Comparison of ENCODE assay signal across 1 cellular context in the genomic region with DNA sequence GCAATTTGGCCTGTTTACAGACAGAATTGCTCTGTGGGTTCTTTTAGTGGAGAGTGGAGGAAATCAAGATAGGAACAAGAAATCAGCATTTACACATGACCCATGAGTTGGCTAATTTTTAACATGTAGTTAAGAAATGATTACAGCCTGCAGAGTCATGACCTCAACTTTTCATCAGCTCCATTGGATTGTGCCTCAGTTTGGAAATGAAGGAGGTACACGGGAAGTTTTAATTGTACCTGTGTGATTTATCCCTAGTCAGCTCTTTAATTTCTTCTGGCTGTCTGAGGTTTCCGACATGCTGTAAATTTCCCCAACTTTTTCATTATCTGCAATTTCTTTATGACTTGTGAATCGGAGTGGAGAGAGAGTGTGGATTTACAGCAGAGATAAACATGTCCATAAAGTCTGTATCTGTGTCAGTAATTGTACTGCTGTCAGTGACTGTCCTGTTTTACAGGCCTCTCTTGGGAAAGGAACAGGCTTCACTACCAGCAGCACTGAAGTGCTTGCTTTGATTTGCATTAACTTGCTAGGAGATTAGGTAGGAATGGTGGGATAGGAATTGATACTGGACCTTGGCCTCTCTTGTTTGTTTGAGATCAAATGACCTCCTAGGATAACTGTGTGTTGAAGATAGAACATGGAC.
TF ChIP-seq lines count a peak whose summit lies in the region.

No MANE protein-coding gene starts in this region.

TF ChIP-seq in HEK293, 187 proteins besides CTCF, POLR2A, EP300 and RAD21 (continued from another document):
- TF ChIP-seq, protein P1, sequence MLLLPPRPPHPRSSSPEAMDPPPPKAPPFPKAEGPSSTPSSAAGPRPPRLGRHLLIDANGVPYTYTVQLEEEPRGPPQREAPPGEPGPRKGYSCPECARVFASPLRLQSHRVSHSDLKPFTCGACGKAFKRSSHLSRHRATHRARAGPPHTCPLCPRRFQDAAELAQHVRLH (tag by site-specific recombination; IDR thresholded peaks at IDR 0.05), result peak; percentile 85
- TF ChIP-seq ZNF433 (tag by site-specific recombination; IDR thresholded peaks at IDR 0.05; ENCODE audit: low read depth) (no peak), YY1 (tag by site-specific recombination; IDR thresholded peaks at IDR 0.05) (no peak), ZNF843 (tag by site-specific recombination; IDR thresholded peaks at IDR 0.05) (peak; percentile 93), OSR2 (tag by site-specific recombination; IDR thresholded peaks at IDR 0.05) (peak; percentile 88), HOXD13 (CRISPR knock-in tag; IDR thresholded peaks at IDR 0.05; ENCODE audit: borderline replicate concordance) (no peak), SP2 (tag by site-specific recombination; IDR thresholded peaks at IDR 0.05) (no peak), SP7 (tag by site-specific recombination; IDR thresholded peaks at IDR 0.05) (peak; percentile 86), FEZF1 (tag by site-specific recombination; IDR thresholded peaks at IDR 0.05) (peak; percentile 89), ZXDB (tag by site-specific recombination; IDR thresholded peaks at IDR 0.05) (peak; percentile 83), ZNF341 (tag by site-specific recombination; IDR thresholded peaks at IDR 0.05; ENCODE audit: low read depth) (0 out of 2 replicates have a peak, but pooled peaks have one; percentile 29), ZNF626 (tag by site-specific recombination; IDR thresholded peaks at IDR 0.05) (no peak), TCF7L2 (IDR thresholded peaks at IDR 0.05; ENCODE audit: borderline replicate concordance, low read depth, low read length) (peak; percentile 81; the same call in 1 of the 2 replicates), ZNF658 (tag by site-specific recombination; IDR thresholded peaks at IDR 0.05) (no peak), SP3 (tag by site-specific recombination; IDR thresholded peaks at IDR 0.05) (no peak), ZNF544 (tag by site-specific recombination; IDR thresholded peaks at IDR 0.05) (no peak), ZNF707 (tag by site-specific recombination; IDR thresholded peaks at IDR 0.05) (no peak), ZEB2 (tag by site-specific recombination; IDR thresholded peaks at IDR 0.05) (no peak), ZNF248 (tag by site-specific recombination; IDR thresholded peaks at IDR 0.05) (no peak), ZNF214 (tag by site-specific recombination; IDR thresholded peaks at IDR 0.05; ENCODE audit: borderline replicate concordance) (no peak), ZNF610 (tag by site-specific recombination; IDR thresholded peaks at IDR 0.05; ENCODE audit: borderline replicate concordance) (peak; percentile 54; the same call in 1 of the 2 replicates), ZNF155 (tag by site-specific recombination; IDR thresholded peaks at IDR 0.05) (no peak), ZNF596 (tag by site-specific recombination; IDR thresholded peaks at IDR 0.05) (peak; percentile 69), ZNF600 (tag by site-specific recombination; IDR thresholded peaks at IDR 0.05) (no peak), ZNF112 (tag by site-specific recombination; IDR thresholded peaks at IDR 0.05) (no peak), ZNF354C (tag by site-specific recombination; IDR thresholded peaks at IDR 0.05; ENCODE audit: borderline replicate concordance, low read depth) (no peak), ZSCAN16 (tag by site-specific recombination; IDR thresholded peaks at IDR 0.05) (peak; percentile 73; the same call in 1 of the 2 replicates), ZSCAN30 (tag by site-specific recombination; IDR thresholded peaks at IDR 0.05) (peak; percentile 86; the same call in 1 of the 2 replicates), ZFP41 (tag by site-specific recombination; IDR thresholded peaks at IDR 0.05; ENCODE audit: borderline replicate concordance) (no peak), ZNF555 (tag by site-specific recombination; conservative IDR thresholded peaks at IDR 0.05) (no peak), SALL2 (tag by site-specific recombination; IDR thresholded peaks at IDR 0.05; ENCODE audit: borderline replicate concordance) (no peak), IKZF3 (tag by site-specific recombination; IDR thresholded peaks at IDR 0.05) (peak; percentile 34; the same call in 1 of the 2 replicates), TRIM28 (IDR thresholded peaks at IDR 0.05; ENCODE audit: borderline replicate concordance, low read length) (peak; percentile 85; the same call in 1 of the 2 replicates), KLF7 (tag by site-specific recombination; IDR thresholded peaks at IDR 0.05; ENCODE audit: borderline replicate concordance) (peak; percentile 27; the same call in 1 of the 2 replicates), KLF1 (tag by site-specific recombination; IDR thresholded peaks at IDR 0.05) (no peak), ZNF561 (tag by site-specific recombination; IDR thresholded peaks at IDR 0.05; ENCODE audit: borderline replicate concordance) (0 out of 2 replicates have a peak, but pooled peaks have one; percentile 56), GFI1B (tag by site-specific recombination; IDR thresholded peaks at IDR 0.05) (peak; percentile 87)
- TF ChIP-seq, protein P2, sequence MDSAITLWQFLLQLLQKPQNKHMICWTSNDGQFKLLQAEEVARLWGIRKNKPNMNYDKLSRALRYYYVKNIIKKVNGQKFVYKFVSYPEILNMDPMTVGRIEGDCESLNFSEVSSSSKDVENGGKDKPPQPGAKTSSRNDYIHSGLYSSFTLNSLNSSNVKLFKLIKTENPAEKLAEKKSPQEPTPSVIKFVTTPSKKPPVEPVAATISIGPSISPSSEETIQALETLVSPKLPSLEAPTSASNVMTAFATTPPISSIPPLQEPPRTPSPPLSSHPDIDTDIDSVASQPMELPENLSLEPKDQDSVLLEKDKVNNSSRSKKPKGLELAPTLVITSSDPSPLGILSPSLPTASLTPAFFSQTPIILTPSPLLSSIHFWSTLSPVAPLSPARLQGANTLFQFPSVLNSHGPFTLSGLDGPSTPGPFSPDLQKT (IDR thresholded peaks at IDR 0.05; ENCODE audit: borderline replicate concordance, low read depth, low read length), result no peak
- TF ChIP-seq, protein P3, sequence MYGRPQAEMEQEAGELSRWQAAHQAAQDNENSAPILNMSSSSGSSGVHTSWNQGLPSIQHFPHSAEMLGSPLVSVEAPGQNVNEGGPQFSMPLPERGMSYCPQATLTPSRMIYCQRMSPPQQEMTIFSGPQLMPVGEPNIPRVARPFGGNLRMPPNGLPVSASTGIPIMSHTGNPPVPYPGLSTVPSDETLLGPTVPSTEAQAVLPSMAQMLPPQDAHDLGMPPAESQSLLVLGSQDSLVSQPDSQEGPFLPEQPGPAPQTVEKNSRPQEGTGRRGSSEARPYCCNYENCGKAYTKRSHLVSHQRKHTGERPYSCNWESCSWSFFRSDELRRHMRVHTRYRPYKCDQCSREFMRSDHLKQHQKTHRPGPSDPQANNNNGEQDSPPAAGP (tag by site-specific recombination; IDR thresholded peaks at IDR 0.05), result no peak
- TF ChIP-seq, protein P4, sequence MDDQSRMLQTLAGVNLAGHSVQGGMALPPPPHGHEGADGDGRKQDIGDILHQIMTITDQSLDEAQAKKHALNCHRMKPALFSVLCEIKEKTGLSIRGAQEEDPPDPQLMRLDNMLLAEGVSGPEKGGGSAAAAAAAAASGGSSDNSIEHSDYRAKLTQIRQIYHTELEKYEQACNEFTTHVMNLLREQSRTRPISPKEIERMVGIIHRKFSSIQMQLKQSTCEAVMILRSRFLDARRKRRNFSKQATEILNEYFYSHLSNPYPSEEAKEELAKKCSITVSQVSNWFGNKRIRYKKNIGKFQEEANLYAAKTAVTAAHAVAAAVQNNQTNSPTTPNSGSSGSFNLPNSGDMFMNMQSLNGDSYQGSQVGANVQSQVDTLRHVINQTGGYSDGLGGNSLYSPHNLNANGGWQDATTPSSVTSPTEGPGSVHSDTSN (CRISPR knock-in tag; IDR thresholded peaks at IDR 0.05), result no peak
- TF ChIP-seq, protein P5, sequence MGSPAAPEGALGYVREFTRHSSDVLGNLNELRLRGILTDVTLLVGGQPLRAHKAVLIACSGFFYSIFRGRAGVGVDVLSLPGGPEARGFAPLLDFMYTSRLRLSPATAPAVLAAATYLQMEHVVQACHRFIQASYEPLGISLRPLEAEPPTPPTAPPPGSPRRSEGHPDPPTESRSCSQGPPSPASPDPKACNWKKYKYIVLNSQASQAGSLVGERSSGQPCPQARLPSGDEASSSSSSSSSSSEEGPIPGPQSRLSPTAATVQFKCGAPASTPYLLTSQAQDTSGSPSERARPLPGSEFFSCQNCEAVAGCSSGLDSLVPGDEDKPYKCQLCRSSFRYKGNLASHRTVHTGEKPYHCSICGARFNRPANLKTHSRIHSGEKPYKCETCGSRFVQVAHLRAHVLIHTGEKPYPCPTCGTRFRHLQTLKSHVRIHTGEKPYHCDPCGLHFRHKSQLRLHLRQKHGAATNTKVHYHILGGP (tag by site-specific recombination; IDR thresholded peaks at IDR 0.05), result no peak
- TF ChIP-seq, protein P6, sequence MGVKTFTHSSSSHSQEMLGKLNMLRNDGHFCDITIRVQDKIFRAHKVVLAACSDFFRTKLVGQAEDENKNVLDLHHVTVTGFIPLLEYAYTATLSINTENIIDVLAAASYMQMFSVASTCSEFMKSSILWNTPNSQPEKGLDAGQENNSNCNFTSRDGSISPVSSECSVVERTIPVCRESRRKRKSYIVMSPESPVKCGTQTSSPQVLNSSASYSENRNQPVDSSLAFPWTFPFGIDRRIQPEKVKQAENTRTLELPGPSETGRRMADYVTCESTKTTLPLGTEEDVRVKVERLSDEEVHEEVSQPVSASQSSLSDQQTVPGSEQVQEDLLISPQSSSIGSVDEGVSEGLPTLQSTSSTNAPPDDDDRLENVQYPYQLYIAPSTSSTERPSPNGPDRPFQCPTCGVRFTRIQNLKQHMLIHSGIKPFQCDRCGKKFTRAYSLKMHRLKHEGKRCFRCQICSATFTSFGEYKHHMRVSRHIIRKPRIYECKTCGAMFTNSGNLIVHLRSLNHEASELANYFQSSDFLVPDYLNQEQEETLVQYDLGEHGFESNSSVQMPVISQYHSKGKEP (tag by site-specific recombination; IDR thresholded peaks at IDR 0.05), result 0 out of 2 replicates have a peak, but pooled peaks have one; percentile 54
- TF ChIP-seq, protein P7, sequence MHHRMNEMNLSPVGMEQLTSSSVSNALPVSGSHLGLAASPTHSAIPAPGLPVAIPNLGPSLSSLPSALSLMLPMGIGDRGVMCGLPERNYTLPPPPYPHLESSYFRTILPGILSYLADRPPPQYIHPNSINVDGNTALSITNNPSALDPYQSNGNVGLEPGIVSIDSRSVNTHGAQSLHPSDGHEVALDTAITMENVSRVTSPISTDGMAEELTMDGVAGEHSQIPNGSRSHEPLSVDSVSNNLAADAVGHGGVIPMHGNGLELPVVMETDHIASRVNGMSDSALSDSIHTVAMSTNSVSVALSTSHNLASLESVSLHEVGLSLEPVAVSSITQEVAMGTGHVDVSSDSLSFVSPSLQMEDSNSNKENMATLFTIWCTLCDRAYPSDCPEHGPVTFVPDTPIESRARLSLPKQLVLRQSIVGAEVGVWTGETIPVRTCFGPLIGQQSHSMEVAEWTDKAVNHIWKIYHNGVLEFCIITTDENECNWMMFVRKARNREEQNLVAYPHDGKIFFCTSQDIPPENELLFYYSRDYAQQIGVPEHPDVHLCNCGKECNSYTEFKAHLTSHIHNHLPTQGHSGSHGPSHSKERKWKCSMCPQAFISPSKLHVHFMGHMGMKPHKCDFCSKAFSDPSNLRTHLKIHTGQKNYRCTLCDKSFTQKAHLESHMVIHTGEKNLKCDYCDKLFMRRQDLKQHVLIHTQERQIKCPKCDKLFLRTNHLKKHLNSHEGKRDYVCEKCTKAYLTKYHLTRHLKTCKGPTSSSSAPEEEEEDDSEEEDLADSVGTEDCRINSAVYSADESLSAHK (tag by site-specific recombination; IDR thresholded peaks at IDR 0.05), result peak; percentile 82
- TF ChIP-seq, protein P8, sequence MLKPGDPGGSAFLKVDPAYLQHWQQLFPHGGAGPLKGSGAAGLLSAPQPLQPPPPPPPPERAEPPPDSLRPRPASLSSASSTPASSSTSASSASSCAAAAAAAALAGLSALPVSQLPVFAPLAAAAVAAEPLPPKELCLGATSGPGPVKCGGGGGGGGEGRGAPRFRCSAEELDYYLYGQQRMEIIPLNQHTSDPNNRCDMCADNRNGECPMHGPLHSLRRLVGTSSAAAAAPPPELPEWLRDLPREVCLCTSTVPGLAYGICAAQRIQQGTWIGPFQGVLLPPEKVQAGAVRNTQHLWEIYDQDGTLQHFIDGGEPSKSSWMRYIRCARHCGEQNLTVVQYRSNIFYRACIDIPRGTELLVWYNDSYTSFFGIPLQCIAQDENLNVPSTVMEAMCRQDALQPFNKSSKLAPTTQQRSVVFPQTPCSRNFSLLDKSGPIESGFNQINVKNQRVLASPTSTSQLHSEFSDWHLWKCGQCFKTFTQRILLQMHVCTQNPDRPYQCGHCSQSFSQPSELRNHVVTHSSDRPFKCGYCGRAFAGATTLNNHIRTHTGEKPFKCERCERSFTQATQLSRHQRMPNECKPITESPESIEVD (tag by site-specific recombination; IDR thresholded peaks at IDR 0.05), result peak; percentile 97
TF ChIP-seq in HEK293: peak in this region for 24.
